In the genomic region with DNA sequence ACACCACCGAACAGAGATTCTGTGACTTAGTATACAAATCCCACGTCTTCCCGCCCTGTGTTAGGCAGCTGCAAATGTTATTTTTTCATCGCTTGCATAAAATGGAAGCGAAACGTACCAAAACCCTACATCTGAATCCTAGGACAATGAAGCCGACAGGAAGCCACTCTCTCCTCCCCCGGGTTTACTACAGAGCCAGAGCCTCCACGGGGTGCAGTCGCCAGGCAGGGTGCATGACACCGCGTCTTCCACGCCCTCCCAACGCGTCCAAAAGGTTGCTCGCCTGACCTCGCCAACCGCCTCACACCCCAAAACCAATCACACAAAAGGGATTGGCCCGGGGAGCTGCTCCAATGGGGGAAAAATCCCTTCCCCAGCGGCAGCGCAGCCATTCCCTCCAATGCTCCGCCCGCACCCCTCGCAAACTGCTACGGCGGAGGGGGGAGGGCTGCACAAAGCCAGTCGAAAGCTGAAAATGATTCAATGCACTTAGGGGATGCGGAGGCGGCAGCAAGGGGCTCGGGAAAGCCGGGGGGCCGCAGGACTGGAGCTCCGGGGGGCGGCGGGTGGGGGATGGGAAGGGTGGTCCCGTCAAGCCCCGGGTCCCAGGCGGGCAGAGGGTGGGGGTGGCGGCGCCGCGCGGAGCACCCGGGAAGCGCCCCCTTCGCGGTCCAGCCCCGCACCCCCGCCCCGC, we compare ENCODE assay signal across 1 cellular context.
TF ChIP-seq lines count a peak whose summit lies in the region.

No MANE protein-coding gene starts in this region.

TF ChIP-seq in K562, 482 proteins besides CTCF, POLR2A, EP300 and RAD21 (continued from another document and continues in another):
- TF ChIP-seq MGA (IDR thresholded peaks at IDR 0.05), result no peak
- TF ChIP-seq HDAC6 (IDR thresholded peaks at IDR 0.05; ENCODE audit: low read depth, low read length), result no peak
- TF ChIP-seq KDM2B (CRISPR knock-in tag; IDR thresholded peaks at IDR 0.05), result no peak
- TF ChIP-seq SRSF9 (IDR thresholded peaks at IDR 0.05; ENCODE audit: borderline replicate concordance, low read depth, low read length), result no peak
- TF ChIP-seq, protein P1, sequence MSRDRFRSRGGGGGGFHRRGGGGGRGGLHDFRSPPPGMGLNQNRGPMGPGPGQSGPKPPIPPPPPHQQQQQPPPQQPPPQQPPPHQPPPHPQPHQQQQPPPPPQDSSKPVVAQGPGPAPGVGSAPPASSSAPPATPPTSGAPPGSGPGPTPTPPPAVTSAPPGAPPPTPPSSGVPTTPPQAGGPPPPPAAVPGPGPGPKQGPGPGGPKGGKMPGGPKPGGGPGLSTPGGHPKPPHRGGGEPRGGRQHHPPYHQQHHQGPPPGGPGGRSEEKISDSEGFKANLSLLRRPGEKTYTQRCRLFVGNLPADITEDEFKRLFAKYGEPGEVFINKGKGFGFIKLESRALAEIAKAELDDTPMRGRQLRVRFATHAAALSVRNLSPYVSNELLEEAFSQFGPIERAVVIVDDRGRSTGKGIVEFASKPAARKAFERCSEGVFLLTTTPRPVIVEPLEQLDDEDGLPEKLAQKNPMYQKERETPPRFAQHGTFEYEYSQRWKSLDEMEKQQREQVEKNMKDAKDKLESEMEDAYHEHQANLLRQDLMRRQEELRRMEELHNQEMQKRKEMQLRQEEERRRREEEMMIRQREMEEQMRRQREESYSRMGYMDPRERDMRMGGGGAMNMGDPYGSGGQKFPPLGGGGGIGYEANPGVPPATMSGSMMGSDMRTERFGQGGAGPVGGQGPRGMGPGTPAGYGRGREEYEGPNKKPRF (IDR thresholded peaks at IDR 0.05; ENCODE audit: low read depth, low read length), result no peak
- TF ChIP-seq, protein P2, sequence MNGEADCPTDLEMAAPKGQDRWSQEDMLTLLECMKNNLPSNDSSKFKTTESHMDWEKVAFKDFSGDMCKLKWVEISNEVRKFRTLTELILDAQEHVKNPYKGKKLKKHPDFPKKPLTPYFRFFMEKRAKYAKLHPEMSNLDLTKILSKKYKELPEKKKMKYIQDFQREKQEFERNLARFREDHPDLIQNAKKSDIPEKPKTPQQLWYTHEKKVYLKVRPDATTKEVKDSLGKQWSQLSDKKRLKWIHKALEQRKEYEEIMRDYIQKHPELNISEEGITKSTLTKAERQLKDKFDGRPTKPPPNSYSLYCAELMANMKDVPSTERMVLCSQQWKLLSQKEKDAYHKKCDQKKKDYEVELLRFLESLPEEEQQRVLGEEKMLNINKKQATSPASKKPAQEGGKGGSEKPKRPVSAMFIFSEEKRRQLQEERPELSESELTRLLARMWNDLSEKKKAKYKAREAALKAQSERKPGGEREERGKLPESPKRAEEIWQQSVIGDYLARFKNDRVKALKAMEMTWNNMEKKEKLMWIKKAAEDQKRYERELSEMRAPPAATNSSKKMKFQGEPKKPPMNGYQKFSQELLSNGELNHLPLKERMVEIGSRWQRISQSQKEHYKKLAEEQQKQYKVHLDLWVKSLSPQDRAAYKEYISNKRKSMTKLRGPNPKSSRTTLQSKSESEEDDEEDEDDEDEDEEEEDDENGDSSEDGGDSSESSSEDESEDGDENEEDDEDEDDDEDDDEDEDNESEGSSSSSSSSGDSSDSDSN (IDR thresholded peaks at IDR 0.05; ENCODE audit: borderline replicate concordance in 1 of 2, low read depth in 2 of 2, low read length in 2 of 2), result peak; percentile 26 to 79; a peak in 2 of 4 replicates
- TF ChIP-seq ZNF668 (CRISPR knock-in tag; IDR thresholded peaks at IDR 0.05), result no peak
- no peak for TF ChIP-seq ZNF408 (CRISPR knock-in tag; IDR thresholded peaks at IDR 0.05; ENCODE audit: low read depth)
- TF ChIP-seq RFX7 (CRISPR knock-in tag; IDR thresholded peaks at IDR 0.05), result no peak
- TF ChIP-seq, protein P3, sequence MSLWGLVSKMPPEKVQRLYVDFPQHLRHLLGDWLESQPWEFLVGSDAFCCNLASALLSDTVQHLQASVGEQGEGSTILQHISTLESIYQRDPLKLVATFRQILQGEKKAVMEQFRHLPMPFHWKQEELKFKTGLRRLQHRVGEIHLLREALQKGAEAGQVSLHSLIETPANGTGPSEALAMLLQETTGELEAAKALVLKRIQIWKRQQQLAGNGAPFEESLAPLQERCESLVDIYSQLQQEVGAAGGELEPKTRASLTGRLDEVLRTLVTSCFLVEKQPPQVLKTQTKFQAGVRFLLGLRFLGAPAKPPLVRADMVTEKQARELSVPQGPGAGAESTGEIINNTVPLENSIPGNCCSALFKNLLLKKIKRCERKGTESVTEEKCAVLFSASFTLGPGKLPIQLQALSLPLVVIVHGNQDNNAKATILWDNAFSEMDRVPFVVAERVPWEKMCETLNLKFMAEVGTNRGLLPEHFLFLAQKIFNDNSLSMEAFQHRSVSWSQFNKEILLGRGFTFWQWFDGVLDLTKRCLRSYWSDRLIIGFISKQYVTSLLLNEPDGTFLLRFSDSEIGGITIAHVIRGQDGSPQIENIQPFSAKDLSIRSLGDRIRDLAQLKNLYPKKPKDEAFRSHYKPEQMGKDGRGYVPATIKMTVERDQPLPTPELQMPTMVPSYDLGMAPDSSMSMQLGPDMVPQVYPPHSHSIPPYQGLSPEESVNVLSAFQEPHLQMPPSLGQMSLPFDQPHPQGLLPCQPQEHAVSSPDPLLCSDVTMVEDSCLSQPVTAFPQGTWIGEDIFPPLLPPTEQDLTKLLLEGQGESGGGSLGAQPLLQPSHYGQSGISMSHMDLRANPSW (CRISPR knock-in tag; IDR thresholded peaks at IDR 0.05), result no peak
- no peak for TF ChIP-seq SIN3A (IDR thresholded peaks at IDR 0.05; ENCODE audit: borderline replicate concordance in 2 of 2, control insufficient read depth in 1 of 2, low read depth in 2 of 2, low read length in 2 of 2)
- no peak for TF ChIP-seq MAFF (IDR thresholded peaks at IDR 0.05; ENCODE audit: low read length)
- TF ChIP-seq NR4A1 (CRISPR knock-in tag; IDR thresholded peaks at IDR 0.05), result no peak
- TF ChIP-seq NR4A1 (tag; IDR thresholded peaks at IDR 0.05), result no peak
- no peak for TF ChIP-seq PYGO2 (tag; IDR thresholded peaks at IDR 0.05)
- no peak for TF ChIP-seq NCOA4 (IDR thresholded peaks at IDR 0.05; ENCODE audit: partially characterized antibody)
- TF ChIP-seq PTBP1 (IDR thresholded peaks at IDR 0.05; ENCODE audit: low read depth, low read length), result no peak
- TF ChIP-seq, protein P4, sequence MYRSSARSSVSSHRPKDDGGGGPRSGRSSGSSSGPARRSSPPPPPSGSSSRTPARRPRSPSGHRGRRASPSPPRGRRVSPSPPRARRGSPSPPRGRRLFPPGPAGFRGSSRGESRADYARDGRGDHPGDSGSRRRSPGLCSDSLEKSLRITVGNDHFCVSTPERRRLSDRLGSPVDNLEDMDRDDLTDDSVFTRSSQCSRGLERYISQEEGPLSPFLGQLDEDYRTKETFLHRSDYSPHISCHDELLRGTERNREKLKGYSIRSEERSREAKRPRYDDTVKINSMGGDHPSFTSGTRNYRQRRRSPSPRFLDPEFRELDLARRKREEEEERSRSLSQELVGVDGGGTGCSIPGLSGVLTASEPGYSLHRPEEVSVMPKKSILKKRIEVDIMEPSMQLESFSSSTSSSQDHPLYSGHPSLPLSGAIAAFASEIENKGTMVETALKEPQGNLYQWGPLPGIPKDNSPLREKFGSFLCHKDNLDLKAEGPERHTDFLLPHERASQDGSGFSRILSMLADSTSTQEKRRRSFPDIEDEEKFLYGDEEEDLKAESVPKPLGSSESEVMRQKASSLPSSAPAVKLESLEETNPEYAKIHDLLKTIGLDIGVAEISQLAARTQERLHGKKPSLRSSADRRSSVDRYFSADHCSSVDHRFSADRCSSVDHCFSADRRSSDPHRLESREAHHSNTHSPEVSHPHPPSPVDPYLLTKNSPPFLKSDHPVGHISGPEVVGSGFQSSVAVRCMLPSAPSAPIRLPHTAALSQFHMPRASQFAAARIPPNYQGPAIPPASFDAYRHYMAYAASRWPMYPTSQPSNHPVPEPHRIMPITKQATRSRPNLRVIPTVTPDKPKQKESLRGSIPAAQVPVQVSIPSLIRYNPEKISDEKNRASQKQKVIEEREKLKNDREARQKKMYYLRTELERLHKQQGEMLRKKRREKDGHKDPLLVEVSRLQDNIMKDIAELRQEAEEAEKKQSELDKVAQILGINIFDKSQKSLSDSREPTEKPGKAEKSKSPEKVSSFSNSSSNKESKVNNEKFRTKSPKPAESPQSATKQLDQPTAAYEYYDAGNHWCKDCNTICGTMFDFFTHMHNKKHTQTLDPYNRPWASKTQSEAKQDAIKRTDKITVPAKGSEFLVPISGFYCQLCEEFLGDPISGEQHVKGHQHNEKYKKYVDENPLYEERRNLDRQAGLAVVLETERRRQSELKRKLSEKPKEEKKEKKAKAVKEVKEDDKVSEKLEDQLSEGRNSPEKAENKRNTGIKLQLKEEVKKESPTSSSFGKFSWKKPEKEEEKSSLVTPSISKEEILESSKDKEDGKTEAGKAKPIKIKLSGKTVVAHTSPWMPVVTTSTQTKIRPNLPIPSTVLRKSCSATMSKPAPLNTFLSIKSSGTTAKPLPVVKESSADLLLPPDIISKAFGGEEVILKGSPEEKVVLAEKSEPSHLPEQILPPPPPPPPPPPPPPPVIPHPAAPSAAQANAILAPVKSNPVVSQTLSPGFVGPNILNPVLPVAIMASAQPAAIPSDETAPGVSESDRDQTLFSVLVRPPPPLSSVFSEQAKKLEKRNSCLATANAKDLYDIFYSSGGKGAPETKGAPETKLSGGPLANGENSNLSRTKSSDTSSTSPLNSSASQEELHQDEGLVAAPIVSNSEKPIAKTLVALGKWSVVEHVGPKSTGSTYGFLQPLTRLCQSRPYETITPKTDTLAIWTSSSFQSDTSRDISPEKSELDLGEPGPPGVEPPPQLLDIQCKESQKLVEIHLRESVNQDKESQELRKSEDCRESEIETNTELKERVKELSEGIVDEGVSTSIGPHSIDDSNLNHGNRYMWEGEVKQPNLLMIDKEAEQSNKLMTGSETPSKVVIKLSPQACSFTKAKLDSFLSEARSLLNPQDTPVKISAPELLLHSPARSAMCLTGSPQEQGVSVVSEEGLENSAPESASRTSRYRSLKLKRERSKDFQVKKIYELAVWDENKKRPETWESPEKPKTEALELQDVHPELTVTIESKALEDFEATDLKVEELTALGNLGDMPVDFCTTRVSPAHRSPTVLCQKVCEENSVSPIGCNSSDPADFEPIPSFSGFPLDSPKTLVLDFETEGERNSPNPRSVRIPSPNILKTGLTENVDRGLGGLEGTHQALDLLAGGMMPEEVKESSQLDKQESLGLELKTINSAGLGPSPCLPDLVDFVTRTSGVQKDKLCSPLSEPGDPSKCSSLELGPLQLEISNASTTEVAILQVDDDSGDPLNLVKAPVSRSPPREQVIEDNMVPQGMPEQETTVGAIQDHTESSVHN (IDR thresholded peaks at IDR 0.05; ENCODE audit: borderline replicate concordance in 1 of 2, low read depth in 1 of 2), result no peak
- no peak for TF ChIP-seq TSC22D4 (tag; IDR thresholded peaks at IDR 0.05)
